8 cellular contexts compared by ENCODE assay signal in the genomic region with DNA sequence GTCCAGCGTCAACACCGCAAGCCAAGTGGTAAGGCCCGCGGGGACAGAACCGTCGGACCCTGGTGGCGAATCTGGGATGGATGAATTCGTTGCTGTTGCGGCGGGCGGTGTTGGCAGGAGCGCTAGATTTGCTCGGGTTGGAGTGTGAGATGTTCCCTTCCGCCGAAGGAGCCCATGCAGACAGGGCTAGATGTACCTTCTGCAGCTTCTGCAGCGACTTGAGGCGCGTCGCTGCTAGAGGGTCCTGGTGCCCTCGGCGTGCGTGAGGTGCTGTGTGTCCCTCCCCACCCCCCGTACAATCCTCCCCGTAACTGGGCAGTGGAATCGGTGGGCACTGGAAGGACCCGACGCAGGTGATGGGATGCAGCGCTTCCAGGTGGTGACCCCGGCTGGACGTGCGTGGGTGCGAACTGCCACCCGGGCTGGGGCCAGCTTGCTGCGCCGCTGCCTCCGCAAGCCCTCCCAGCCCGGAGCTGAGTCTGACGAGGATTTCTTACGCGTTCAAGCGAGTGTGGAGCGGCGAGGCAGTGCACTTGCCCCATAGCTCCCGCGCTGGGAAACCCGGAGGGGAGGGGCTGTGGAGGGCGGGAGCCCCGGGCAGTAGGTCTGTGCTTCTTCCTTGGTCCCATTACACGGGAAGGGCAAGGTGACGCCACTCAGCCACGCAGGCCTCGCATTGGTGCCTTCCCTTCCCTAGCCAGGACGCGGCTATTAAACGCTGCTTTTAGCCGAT. TPM values are rescaled to one million over a fixed set of nuclear protein-coding genes. Genes with fewer than 3 reads are reported as not detected.
DNase-seq lines count a peak whose midpoint lies in the region; ATAC-seq and TF ChIP-seq lines count a peak whose summit lies in the region.

No MANE protein-coding gene starts in this region.

- TF ChIP-seq CTCF in heart left ventricle (IDR thresholded peaks at IDR 0.05): no peak

- DNase-seq in MG63: peak; percentile 20
- DNase-seq in activated T-helper 9 cell treated with anti-CD3 and anti-CD28 coated beads, Interleukin-2, amount 50 U/mL, for 16 hours (ENCODE audit: low read depth): peak; percentile 17
- DNase-seq in heart left ventricle: peak in 2 of 5 donors; percentile 23 to 33
- no peak for DNase-seq in SW 1271 (lab: John Stamatoyannopoulos, UW)
- no peak for DNase-seq in LoVo (ENCODE audit: low spot score)
- DNase-seq in NCI-H2171 treated with DMSO at 0.1 percent for 48 hours (lab: John Stamatoyannopoulos, UW): no peak

- H3K9ac ChIP-seq in rectal smooth muscle tissue (ENCODE audit: low read length): no peak overlapping the region

- H3K4me3 ChIP-seq in MG63: peak overlapping the region; percentile 32
- peak overlapping the region; percentile 16 to 59 (median 45) for H3K4me3 ChIP-seq in heart left ventricle
- H3K4me3 ChIP-seq in rectal smooth muscle tissue (ENCODE audit: low read length): peak overlapping the region; percentile 56

- peak in 3 of 4 donors; percentile 55 to 65 (median 64) for ATAC-seq in heart left ventricle
- ATAC-seq in HG02678 (IDR thresholded peaks at IDR 0.05; ENCODE audit: unreplicated experiment): no peak

- H3K36me3 ChIP-seq in MG63 (no peaks in the 10 kb centered on the region), heart left ventricle (no peaks in the 10 kb centered on the region), rectal smooth muscle tissue (ENCODE audit: control insufficient read depth, insufficient read depth, low read length) (no peaks in the 10 kb centered on the region)

- H3K4me1 ChIP-seq in heart left ventricle: peaks cover 0 to 13% (median 4%) of the 10 kb centered on the region in 12 donors
- H3K4me1 ChIP-seq in rectal smooth muscle tissue (ENCODE audit: control insufficient read depth, insufficient read depth, low read length): no peaks in the 10 kb centered on the region

- H3K27ac ChIP-seq in heart left ventricle (no peak overlapping the region), rectal smooth muscle tissue (ENCODE audit: low read depth, low read length) (no peak overlapping the region)

- H3K27me3 ChIP-seq in MG63: peaks cover 11% of the 10 kb centered on the region
- H3K27me3 ChIP-seq in heart left ventricle: peaks cover 0 to 56% (median 17%) of the 10 kb centered on the region in 9 donors
- H3K27me3 ChIP-seq in rectal smooth muscle tissue (ENCODE audit: control insufficient read depth, insufficient read depth, low read length): peaks cover 6% of the 10 kb centered on the region

- no peak for TF ChIP-seq POLR2A in heart left ventricle (IDR thresholded peaks at IDR 0.05)

- no peaks in the 10 kb centered on the region for H3K9me3 ChIP-seq in MG63
- H3K9me3 ChIP-seq in heart left ventricle: no peaks in the 10 kb centered on the region

- 3 to 9% (median 4%) methylated on average over 25 to 56 of the region's 56 CpGs for WGBS in heart left ventricle, 4 donors

- intact Hi-C loops in heart left ventricle (cut with DNase I): no loop called here

RNA-seq across cellular contexts. Expression of gene CHRNA1, which starts 34.3 kb away (rescaled TPM):
- not detected in 2 replicates for total RNA-seq in MG63 (2014; rRNA removed; shearing (Covaris generic); ENCODE audit: low replicate concordance)
- total RNA-seq in heart left ventricle: 1 to 10 TPM in 2 of 9 donors, under 1 TPM in 4, not detected in 3; 0.25 to 1.8 (median 0.86) TPM
- polyA plus RNA-seq in heart left ventricle: under 1 TPM; 0.07 to 0.99 TPM

Comparison
In these comparisons a context has a peak if more than half of its experiments do, and no peak if none do; other contexts are left out.
1. DNase-seq: peak in MG63 (single experiment) and activated T-helper 9 cell treated with anti-CD3 and anti-CD28 coated beads, Interleukin-2, amount 50 U/mL, for 16 hours (single experiment); none in SW 1271 (0 of 2), LoVo (single experiment) and NCI-H2171 treated with DMSO at 0.1 percent for 48 hours (single experiment).
2. Peak in every context shown above with its lines, with median percentiles within 50 percentile points of each other: H3K4me3 ChIP-seq.